In the genomic region with DNA sequence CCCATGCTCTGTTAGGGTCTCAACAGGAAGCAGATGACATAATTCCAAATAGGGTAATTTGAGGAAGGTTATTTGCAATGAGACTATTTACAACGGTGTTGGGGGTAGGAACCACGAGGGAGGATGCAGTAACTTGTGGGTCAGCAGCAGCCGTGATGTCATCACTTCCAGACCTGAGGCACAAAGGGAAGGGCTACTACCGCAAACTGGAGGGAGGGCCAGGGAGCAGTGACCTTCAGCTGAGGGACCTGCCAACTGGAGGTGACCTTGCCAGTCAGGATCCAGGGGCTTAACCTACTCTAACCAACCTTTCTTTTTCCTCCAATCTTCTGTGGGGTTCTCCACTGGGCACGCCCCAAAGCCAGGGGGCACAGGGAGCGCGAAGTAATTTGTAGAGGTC, we compare ENCODE assay signal across 23 cellular contexts. TPM values are rescaled to one million over a fixed set of nuclear protein-coding genes. Genes with fewer than 3 reads are reported as not detected.
DNase-seq lines count a peak whose midpoint lies in the region; ATAC-seq, FAIRE-seq and TF ChIP-seq lines count a peak whose summit lies in the region.
"Had no signal": no experiment of that assay in that cellular context is flagged by ENCODE, and none has a peak within 500 bp of the region (broad histone marks: within the 10 kb centered on the region; RNA-seq: fewer than 3 reads in every experiment).

No MANE protein-coding gene starts in this region.

- POLR2A ChIA-PET in HepG2 (lab: Yijun Ruan, JAX), result no interaction called here

- H3K36me3 Mint-ChIP-seq in neural crest cell (ENCODE audit: low read depth), result no peaks in the 10 kb centered on the region

- no peaks in the 10 kb centered on the region for H3K36me3 ChIP-seq in HepG2 (replicated peaks in 1 of 2; ENCODE audit: control insufficient read depth in 1 of 2, insufficient read depth in 2 of 2, low read length in 2 of 2)
- H3K36me3 ChIP-seq in right lobe of liver, result no peaks in the 10 kb centered on the region

- no peaks in the 10 kb centered on the region for H3K27me3 Mint-ChIP-seq in neural crest cell (ENCODE audit: low read depth)
- peaks cover 18% of the 10 kb centered on the region for H3K27me3 Mint-ChIP-seq in stimulated activated naive CD8-positive, alpha-beta T cell treated with anti-CD3 and anti-CD28 coated beads, Interleukin-15, amount 100 ng/mL, for 72 hours

- ATAC-seq in HepG2 (no peak), right lobe of liver (no peak)
- no peak for ATAC-seq in stimulated activated naive CD8-positive, alpha-beta T cell treated with anti-CD3 and anti-CD28 coated beads, Interleukin-15, amount 100 ng/mL, for 72 hours
- ATAC-seq: A549, Right ventricle myocardium inferior had no signal

- WGBS in HepG2 (ENCODE audit: low lambda C conversion rate), result 39% methylated on average over 7 of the region's 7 CpGs
- WGBS in right lobe of liver (ENCODE audit: insufficient coverage, low coverage, low lambda C conversion rate, missing lambda C conversion rate), result 47% methylated on average over 5 of the region's 7 CpGs

- no peaks in the 10 kb centered on the region for H4K20me1 ChIP-seq in HepG2 (ENCODE audit: insufficient read depth, low read length)

- DNase-seq in HepG2 (ENCODE audit: low spot score) (no peak), right lobe of liver (no peak), HL-60 (ENCODE audit: low read depth in 1 of 2, low spot score in 1 of 2) (peak; percentile 69 to 72), neural crest cell (ENCODE audit: low read depth, low spot score) (no peak), frontal cortex (ENCODE audit: low spot score in 2 of 2) (no peak), putamen (ENCODE audit: low spot score) (no peak)
- no peak for DNase-seq in stimulated activated naive CD8-positive, alpha-beta T cell treated with anti-CD3 and anti-CD28 coated beads, Interleukin-15, amount 100 ng/mL, for 72 hours
- DNase-seq: Caco-2; CD4-positive, alpha-beta memory T cell; DMS 273 treated with DMSO at 0.1 percent for 48 hours; DMS79 treated with DMSO at 0.1 percent for 48 hours; HFFc6; NCI-H1694; NCI-H2081; NCI-H2171; NCI-H345; NCI-H524 had no signal

- no peak overlapping the region for H2AFZ ChIP-seq in HepG2 (ENCODE audit: low read length)

- H3K4me3 Mint-ChIP-seq in neural crest cell, result peak overlapping the region; percentile 53
- H3K4me3 Mint-ChIP-seq in stimulated activated naive CD8-positive, alpha-beta T cell treated with anti-CD3 and anti-CD28 coated beads, Interleukin-15, amount 100 ng/mL, for 72 hours, result no peak overlapping the region
- H3K4me3 Mint-ChIP-seq: B cell, HFFc6 had no signal

- H3K4me1 ChIP-seq in HepG2 (ENCODE audit: insufficient read depth, low read length), result peaks cover 34% of the 10 kb centered on the region
- peaks cover 0 to 7% (median 0%) of the 10 kb centered on the region in 4 donors for H3K4me1 ChIP-seq in right lobe of liver
- H3K4me1 ChIP-seq: Caco-2 had no signal

- in situ Hi-C loops in HepG2 (cut with HindIII; ENCODE audit: extremely low pct_ligation_motif_present, low pct_unique_long_range_greater_than_20kb), result no loop called here

- H3K27ac Mint-ChIP-seq in neural crest cell (ENCODE audit: unreplicated experiment), result peak overlapping the region; percentile 19
- no peak overlapping the region for H3K27ac Mint-ChIP-seq in stimulated activated naive CD8-positive, alpha-beta T cell treated with anti-CD3 and anti-CD28 coated beads, Interleukin-15, amount 100 ng/mL, for 72 hours
- H3K27ac Mint-ChIP-seq: CD4-positive, alpha-beta memory T cell; HFFc6 had no signal

- no peak overlapping the region for H3K9ac ChIP-seq in HepG2 (ENCODE audit: insufficient read depth, low read depth, low read length)
- H3K9ac ChIP-seq: KMS-11 had no signal

- no peak for TF ChIP-seq RAD21 in HepG2 (CRISPR knock-in tag; IDR thresholded peaks at IDR 0.05)

- TF ChIP-seq CTCF in HepG2 (CRISPR knock-in tag; IDR thresholded peaks at IDR 0.05), result no peak
- TF ChIP-seq CTCF in right lobe of liver (IDR thresholded peaks at IDR 0.05), result no peak
- TF ChIP-seq CTCF in HL-60 (IDR thresholded peaks at IDR 0.05; ENCODE audit: insufficient read depth, low read length), result no peak
- no peak for TF ChIP-seq CTCF in neural crest cell (conservative IDR thresholded peaks at IDR 0.05)

- TF ChIP-seq EP300 in HepG2 (IDR thresholded peaks at IDR 0.05; ENCODE audit: low read depth in 2 of 2, low read length in 2 of 2) (no peak), HepG2 (CRISPR knock-in tag; IDR thresholded peaks at IDR 0.05; ENCODE audit: borderline replicate concordance) (no peak)

- H3K9me3 ChIP-seq in HepG2 (ENCODE audit: low read length) (no peaks in the 10 kb centered on the region), right lobe of liver (no peaks in the 10 kb centered on the region)
- H3K9me3 ChIP-seq: A549, Caco-2, SJSA1 had no signal

- no peaks in the 10 kb centered on the region; a peak in 2 of 5 replicates for H3K27me3 ChIP-seq in HepG2 (ENCODE audit: control insufficient read depth in 1 of 2, insufficient read depth in 2 of 2, low read length in 2 of 2)
- no peaks in the 10 kb centered on the region for H3K27me3 ChIP-seq in right lobe of liver
- no peaks in the 10 kb centered on the region for H3K27me3 ChIP-seq in HL-60 (ENCODE audit: insufficient read depth, poor library complexity, severe bottlenecking)
- H3K27me3 ChIP-seq: SJSA1 had no signal

- H3K4me2 ChIP-seq in HepG2 (ENCODE audit: low read depth, low read length), result peak overlapping the region; percentile 56
- H3K4me2 ChIP-seq: A549, KMS-11 had no signal

- BruUV-seq in HepG2 (replicated peaks; lab: Mats Ljungman, UMichigan), result no TSS peak

- no peak overlapping the region for H3K4me3 ChIP-seq in HepG2 (replicated peaks in 1 of 3; ENCODE audit: insufficient read depth in 1 of 3, low read depth in 2 of 3, low read length in 3 of 3)
- no peak overlapping the region for H3K4me3 ChIP-seq in right lobe of liver
- H3K4me3 ChIP-seq in HL-60 (replicated peaks; ENCODE audit: insufficient read depth, low read length), result no peak overlapping the region
- H3K4me3 ChIP-seq: A549, SJSA1 had no signal

- intact Hi-C loops in HepG2 (cut with micrococcal nuclease; ENCODE audit: unreplicated experiment), result no loop called here
- intact Hi-C loops in right lobe of liver (cut with DNase I), result no loop called here

- no peak for FAIRE-seq in HepG2 (lab: Jason Lieb, UNC)
- no peak for FAIRE-seq in frontal cortex (lab: Jason Lieb, UNC)
- FAIRE-seq: A549, H54 had no signal

- H3K9me3 Mint-ChIP-seq in neural crest cell, result no peaks in the 10 kb centered on the region
- H3K9me3 Mint-ChIP-seq in stimulated activated naive CD8-positive, alpha-beta T cell treated with anti-CD3 and anti-CD28 coated beads, Interleukin-15, amount 100 ng/mL, for 72 hours, result no peaks in the 10 kb centered on the region
- H3K9me3 Mint-ChIP-seq: CD4-positive, alpha-beta memory T cell; HFFc6 had no signal

- TF ChIP-seq POLR2A in HepG2 (IDR thresholded peaks at IDR 0.05; ENCODE audit: insufficient read depth in 1 of 2, low read depth in 2 of 2, low read length in 2 of 2) (no peak), right lobe of liver (IDR thresholded peaks at IDR 0.05) (no peak)

- CTCF ChIA-PET in HepG2 (lab: Yijun Ruan, JAX; ENCODE audit: low intra/inter-chr PET ratio, low total read pairs), result no interaction called here

- peaks cover 28% of the 10 kb centered on the region for H3K4me1 Mint-ChIP-seq in neural crest cell
- peaks cover 38% of the 10 kb centered on the region for H3K4me1 Mint-ChIP-seq in stimulated activated naive CD8-positive, alpha-beta T cell treated with anti-CD3 and anti-CD28 coated beads, Interleukin-15, amount 100 ng/mL, for 72 hours

- H3K79me2 ChIP-seq in HepG2 (ENCODE audit: insufficient read depth, low read length), result peaks cover 28% of the 10 kb centered on the region

- no peak overlapping the region for H3K27ac ChIP-seq in HepG2 (ENCODE audit: extremely low read length, insufficient read depth, low read length)
- no peak overlapping the region for H3K27ac ChIP-seq in right lobe of liver
- peak overlapping the region; percentile 60 for H3K27ac ChIP-seq in HL-60 (replicated peaks)
- H3K27ac ChIP-seq: A549, KMS-11, SJSA1 had no signal

TF ChIP-seq in HepG2, 621 proteins besides CTCF, POLR2A, EP300 and RAD21:
- TF ChIP-seq TERF1 (CRISPR knock-in tag; IDR thresholded peaks at IDR 0.05) (no peak), CREB1 (IDR thresholded peaks at IDR 0.05) (peak; percentile 69), CREB1 (CRISPR knock-in tag; IDR thresholded peaks at IDR 0.05) (no peak)

RNA-seq across cellular contexts. Expression of gene VRK1, which starts 1.7 kb away (rescaled TPM):
- 51.3 and 60.9 TPM in 2 replicates for total RNA-seq in HepG2 (2016; rRNA removed; fragmentation: Illumina TruSeq; extraction: Trizol)
- total RNA-seq in HepG2 (2016; cell fraction: cytosol; rRNA removed; fragmentation: Illumina TruSeq; extraction: Trizol; ENCODE audit: low read depth), result 159 and 190 TPM in 2 replicates
- total RNA-seq in HepG2 (2016; cell fraction: insoluble cytoplasmic fraction; rRNA removed; fragmentation: Illumina TruSeq; extraction: Trizol), result 58.7 and 61.0 TPM in 2 replicates
- total RNA-seq in HepG2 (2016; cell fraction: membrane; rRNA removed; fragmentation: Illumina TruSeq; extraction: Trizol), result 78.3 and 96.8 TPM in 2 replicates
- total RNA-seq in HepG2 (2016; cell fraction: nucleus; rRNA removed; fragmentation: Illumina TruSeq; extraction: Trizol), result 51.3 and 54.6 TPM in 2 replicates
- polyA plus RNA-seq in HepG2 (2011; rRNA removed), result 3.3 and 7.9 TPM in 2 replicates
- polyA plus RNA-seq in HepG2 (2011; cell fraction: cytosol; rRNA removed), result 3.5 and 3.7 TPM in 2 replicates
- polyA plus RNA-seq in HepG2 (2011; cell fraction: nucleus; rRNA removed), result 2.5 and 4.9 TPM in 2 replicates
- 6.0 and 14.0 TPM in 2 replicates for polyA plus RNA-seq in HepG2 (2012)
- polyA plus RNA-seq in HepG2 (2016; cell fraction: cytosol; fragmentation: Illumina TruSeq; extraction: Trizol; ENCODE audit: low read depth), result 3.9 and 4.2 TPM in 2 replicates
- polyA plus RNA-seq in HepG2 (2016; cell fraction: insoluble cytoplasmic fraction; fragmentation: Illumina TruSeq; extraction: Trizol; ENCODE audit: low read depth), result 50.3 and 57.0 TPM in 2 replicates
- polyA plus RNA-seq in HepG2 (2016; cell fraction: membrane; fragmentation: Illumina TruSeq; extraction: Trizol; ENCODE audit: low read depth), result 4.0 and 6.2 TPM in 2 replicates
- polyA plus RNA-seq in HepG2 (2016; cell fraction: nucleus; fragmentation: Illumina TruSeq; extraction: Trizol; ENCODE audit: insufficient read depth, low read depth), result 26.4 and 41.3 TPM in 2 replicates
- polyA minus RNA-seq in HepG2 (2011; rRNA and poly(A)+ RNA removed; ENCODE audit: low replicate concordance), result 4.6 and 22.0 TPM in 2 replicates
- polyA minus RNA-seq in HepG2 (2011; cell fraction: cytosol; rRNA and poly(A)+ RNA removed), result 11.9 and 12.9 TPM in 2 replicates
- 30.6 TPM in 2 replicates for polyA minus RNA-seq in HepG2 (2011; cell fraction: nucleus; rRNA and poly(A)+ RNA removed)
- 1 to 10 TPM; 1.8 to 6.9 (median 3.8) TPM for total RNA-seq in right lobe of liver
- total RNA-seq in neural crest cell, result 59.8 and 62.1 TPM in 2 replicates
- total RNA-seq in frontal cortex, result 85.6 TPM

Comparison
In these comparisons a context has a peak if more than half of its experiments do, and no peak if none do; other contexts are left out.
1. DNase-seq: peak in HL-60 (2 of 2); none in HepG2 (single experiment), right lobe of liver (0 of 3), neural crest cell (single experiment), frontal cortex (0 of 2), putamen (single experiment) and stimulated activated naive CD8-positive, alpha-beta T cell treated with anti-CD3 and anti-CD28 coated beads, Interleukin-15, amount 100 ng/mL, for 72 hours (0 of 2).